Comparison of ENCODE assay signal across 17 cellular contexts in genomic region chr13:113638173-113638746, GRCh38. TPM values are rescaled to one million over a fixed set of nuclear protein-coding genes. Genes with fewer than 3 reads are reported as not detected.
DNase-seq lines count a peak whose midpoint lies in the region; ATAC-seq and TF ChIP-seq lines count a peak whose summit lies in the region.
"Had no signal": no experiment of that assay in that cellular context is flagged by ENCODE, and none has a peak within 500 bp of the region (broad histone marks: within the 10 kb centered on the region; RNA-seq: fewer than 3 reads in every experiment).

No MANE protein-coding gene starts in this region.

- H2BK12ac ChIP-seq in neuronal stem cell (ENCODE audit: low read length) = no peak overlapping the region

- H3K4me2 ChIP-seq in neuronal stem cell (ENCODE audit: insufficient read depth, low read length, poor library complexity, severe bottlenecking) = no peak overlapping the region

- no peak overlapping the region for H3K9ac ChIP-seq in neuronal stem cell (ENCODE audit: low read depth, low read length, poor library complexity)

- H2BK5ac ChIP-seq in neuronal stem cell (ENCODE audit: low read length) = no peak overlapping the region

- no peak overlapping the region for H4K91ac ChIP-seq in neuronal stem cell (ENCODE audit: low read depth, low read length, poor library complexity)

- peak overlapping the region; percentile 37 for H3K23ac ChIP-seq in neuronal stem cell (ENCODE audit: low read depth, low read length, poor library complexity)

- H2BK15ac ChIP-seq in neuronal stem cell (ENCODE audit: low read length) = no peak overlapping the region

- DNase-seq in left ventricle myocardium inferior (peak; percentile 8), left cardiac atrium (no peak), chondrocyte (ENCODE audit: low spot score) (peak; percentile 28), neuronal stem cell (ENCODE audit: low spot score) (no peak), type B pancreatic cell (ENCODE audit: extremely low spot score, unreplicated experiment) (peak; percentile 39)
- DNase-seq: ACHN, EL, HFFc6, NCI-H1092 treated with DMSO at 0.1 percent for 48 hours, NCI-H2081 treated with DMSO at 0.1 percent for 48 hours, NCI-H510A treated with DMSO at 0.1 percent for 48 hours had no signal

- no peaks in the 10 kb centered on the region for H3K4me1 Mint-ChIP-seq in chondrocyte (ENCODE audit: low read depth)
- no peaks in the 10 kb centered on the region for H3K4me1 Mint-ChIP-seq in type B pancreatic cell (ENCODE audit: unreplicated experiment)

- H3K36me3 ChIP-seq in left ventricle myocardium inferior (peaks cover 81% of the 10 kb centered on the region), neuronal stem cell (replicated peaks in 1 of 2; ENCODE audit: control insufficient read depth in 2 of 2, insufficient read depth in 2 of 2, low read length in 2 of 2) (peaks cover 68 to 93% of the 10 kb centered on the region in 2 donors)

- H3K4me3 ChIP-seq in left ventricle myocardium inferior (no peak overlapping the region), neuronal stem cell (ENCODE audit: low read length in 2 of 2) (no peak overlapping the region)

- no peaks in the 10 kb centered on the region for H3K27me3 Mint-ChIP-seq in chondrocyte (ENCODE audit: low read depth)
- no peaks in the 10 kb centered on the region for H3K27me3 Mint-ChIP-seq in type B pancreatic cell
- H3K27me3 Mint-ChIP-seq: CD4-positive, alpha-beta T cell had no signal

- TF ChIP-seq CTCF in left ventricle myocardium inferior (IDR thresholded peaks at IDR 0.05; ENCODE audit: borderline replicate concordance) (no peak), chondrocyte (IDR thresholded peaks at IDR 0.05) (no peak), type B pancreatic cell (conservative IDR thresholded peaks at IDR 0.05) (no peak)

- no peak overlapping the region for H4K8ac ChIP-seq in neuronal stem cell (ENCODE audit: low read depth, low read length)

- H3K4me3 Mint-ChIP-seq in chondrocyte (ENCODE audit: unreplicated experiment) (no peak overlapping the region), type B pancreatic cell (no peak overlapping the region)
- H3K4me3 Mint-ChIP-seq: CD4-positive, alpha-beta T cell; HFFc6 had no signal

- H2AFZ ChIP-seq in neuronal stem cell (ENCODE audit: low read length) = no peak overlapping the region

- H3K14ac ChIP-seq in neuronal stem cell (ENCODE audit: low read length) = no peak overlapping the region

- no peak overlapping the region for H3K4ac ChIP-seq in neuronal stem cell (ENCODE audit: low read length)

- no peak overlapping the region for H3K27ac Mint-ChIP-seq in chondrocyte (ENCODE audit: unreplicated experiment)
- no peak overlapping the region for H3K27ac Mint-ChIP-seq in type B pancreatic cell
- H3K27ac Mint-ChIP-seq: CD4-positive, alpha-beta T cell; HFFc6 had no signal

- no peaks in the 10 kb centered on the region for H3K27me3 ChIP-seq in left ventricle myocardium inferior (ENCODE audit: low read depth)
- H3K27me3 ChIP-seq in neuronal stem cell (ENCODE audit: control insufficient read depth in 3 of 3, insufficient read depth in 3 of 3, low read depth in 1 of 3, low read length in 3 of 3) = peaks cover 0 to 2% (median 2%) of the 10 kb centered on the region in 3 experiments

- intact Hi-C loops in left ventricle myocardium inferior (cut with micrococcal nuclease) = no loop called here
- intact Hi-C loops in left cardiac atrium (cut with DNase I) = no loop called here

- ATAC-seq in left cardiac atrium = no peak
- no peak for ATAC-seq in GM18870 (IDR thresholded peaks at IDR 0.05; ENCODE audit: unreplicated experiment)
- ATAC-seq in GM19328 (IDR thresholded peaks at IDR 0.05; ENCODE audit: unreplicated experiment) = no peak
- no peak for ATAC-seq in GM19324 (IDR thresholded peaks at IDR 0.05; ENCODE audit: low FRiP score, unreplicated experiment)

- H2BK120ac ChIP-seq in neuronal stem cell (ENCODE audit: low read depth, low read length) = no peak overlapping the region

- H3K79me1 ChIP-seq in neuronal stem cell (ENCODE audit: low read depth, low read length) = peaks cover 12% of the 10 kb centered on the region

- no peak overlapping the region for H3K27ac ChIP-seq in left ventricle myocardium inferior (replicated peaks)
- H3K27ac ChIP-seq in neuronal stem cell (replicated peaks; ENCODE audit: low read length) = no peak overlapping the region

- H2AK5ac ChIP-seq in neuronal stem cell (ENCODE audit: low read depth, low read length) = no peak overlapping the region

- H3K4me1 ChIP-seq in left ventricle myocardium inferior (no peaks in the 10 kb centered on the region), neuronal stem cell (ENCODE audit: control insufficient read depth in 2 of 2, insufficient read depth in 1 of 2, low read depth in 1 of 2, low read length in 2 of 2) (peaks cover 0 to 2% of the 10 kb centered on the region in 2 donors)

- H3K9me3 ChIP-seq in left ventricle myocardium inferior (replicated peaks) = no peaks in the 10 kb centered on the region
- peaks cover 30 to 36% of the 10 kb centered on the region in 2 donors for H3K9me3 ChIP-seq in neuronal stem cell (replicated peaks in 1 of 2; ENCODE audit: control insufficient read depth in 2 of 2, insufficient read depth in 1 of 2, low read depth in 1 of 2, low read length in 2 of 2)

- no peak overlapping the region for H3K18ac ChIP-seq in neuronal stem cell (ENCODE audit: low read length)

- H3K9me3 Mint-ChIP-seq in chondrocyte (ENCODE audit: low read depth) (peaks cover 2% of the 10 kb centered on the region), type B pancreatic cell (peaks cover 4% of the 10 kb centered on the region)
- H3K9me3 Mint-ChIP-seq: CD4-positive, alpha-beta T cell; HFFc6 had no signal

- H3K36me3 Mint-ChIP-seq in chondrocyte (ENCODE audit: low read depth) (peaks cover 62% of the 10 kb centered on the region), type B pancreatic cell (peaks cover 50% of the 10 kb centered on the region)

- no CpG with 5 or more reads among the region's 37 CpGs for WGBS in neuronal stem cell (ENCODE audit: extremely low coverage in 2 of 2, insufficient read length in 2 of 2, insufficient replicate concordance in 1 of 2), 2 donors

RNA-seq across cellular contexts. Expression of gene ATP4B, which starts 19.7 kb away (rescaled TPM):
- total RNA-seq in left ventricle myocardium inferior (not detected), left cardiac atrium (not detected), chondrocyte (not detected in 3 replicates), type B pancreatic cell (ENCODE audit: low replicate concordance) (2.0 and 26.7 TPM in 2 replicates)
- not detected for polyA plus RNA-seq in neuronal stem cell (2013, experiment 1 of 2)
- not detected for polyA plus RNA-seq in neuronal stem cell (2013, experiment 2 of 2)
- total RNA-seq: CD4-positive, alpha-beta T cell; H4; HFFc6; MCF 10A had no signal

RNA-seq across cellular contexts. Expression of gene GRK1, which starts 28.8 kb away (rescaled TPM):
- total RNA-seq in left ventricle myocardium inferior (0.85 TPM), left cardiac atrium (under 1 TPM; 0.13 to 0.44 TPM), chondrocyte (0.07 TPM in 1 of 3 replicates, not detected in the others), type B pancreatic cell (ENCODE audit: low replicate concordance) (0.24 and 0.85 TPM in 2 replicates)
- 0.11 TPM for polyA plus RNA-seq in neuronal stem cell (2013, experiment 1 of 2)
- 0.10 TPM for polyA plus RNA-seq in neuronal stem cell (2013, experiment 2 of 2)
- total RNA-seq: CD4-positive, alpha-beta T cell; H4; HFFc6; MCF 10A had no signal

RNA-seq across cellular contexts. Expression of gene TFDP1, which starts 53.7 kb away (rescaled TPM):
- total RNA-seq in left ventricle myocardium inferior (48.7 TPM), left cardiac atrium (10 to 100 TPM; 48.3 to 57.1 TPM), chondrocyte (52.8 to 76.0 TPM (median 54.3 TPM) in 3 replicates), type B pancreatic cell (ENCODE audit: low replicate concordance) (78.4 and 78.8 TPM in 2 replicates)
- polyA plus RNA-seq in neuronal stem cell (2013, experiment 1 of 2) = 74.2 TPM
- 75.8 TPM for polyA plus RNA-seq in neuronal stem cell (2013, experiment 2 of 2)

Comparison
In these comparisons a context has a peak if more than half of its experiments do, and no peak if none do; other contexts are left out.
1. DNase-seq: peak in left ventricle myocardium inferior (single experiment), chondrocyte (single experiment) and type B pancreatic cell (single experiment); none in left cardiac atrium (single experiment) and neuronal stem cell (single experiment).